In genomic region chr13:109135018-109135417, GRCh38 we compare ENCODE assay signal across 23 cellular contexts.
DNase-seq lines count a peak whose midpoint lies in the region; ATAC-seq, FAIRE-seq and TF ChIP-seq lines count a peak whose summit lies in the region.
"Had no signal": no experiment of that assay in that cellular context is flagged by ENCODE, and none has a peak within 500 bp of the region (broad histone marks: within the 10 kb centered on the region; RNA-seq: fewer than 3 reads in every experiment).

No MANE protein-coding gene starts in this region.

- peak overlapping the region; percentile 9 for H3K27ac Mint-ChIP-seq in dendritic cell treated with granulocyte-macrophage colony-stimulating factor and Interleukin-4, amounts not matched to agents 40 ng/mL and 50 ng/mL, for 4 days
- no peak overlapping the region for H3K27ac Mint-ChIP-seq in progenitor cell of endocrine pancreas
- H3K27ac Mint-ChIP-seq: activated naive CD8-positive, alpha-beta T cell treated with anti-CD3 and anti-CD28 coated beads, Interleukin-2, amount 10 ng/mL, durations not matched to agents 7 days and 5 days; effector memory CD8-positive, alpha-beta T cell had no signal

- no peaks in the 10 kb centered on the region for H3K36me3 Mint-ChIP-seq in dendritic cell treated with granulocyte-macrophage colony-stimulating factor and Interleukin-4, amounts not matched to agents 40 ng/mL and 50 ng/mL, for 4 days (ENCODE audit: low read depth)
- H3K36me3 Mint-ChIP-seq in progenitor cell of endocrine pancreas (ENCODE audit: insufficient read depth), result peaks cover 4% of the 10 kb centered on the region
- H3K36me3 Mint-ChIP-seq: activated naive CD8-positive, alpha-beta T cell treated with anti-CD3 and anti-CD28 coated beads, Interleukin-2, amount 10 ng/mL, durations not matched to agents 7 days and 5 days had no signal

- peaks cover 19% of the 10 kb centered on the region for H3K4me1 Mint-ChIP-seq in dendritic cell treated with granulocyte-macrophage colony-stimulating factor and Interleukin-4, amounts not matched to agents 40 ng/mL and 50 ng/mL, for 4 days (ENCODE audit: low read depth)
- H3K4me1 Mint-ChIP-seq in progenitor cell of endocrine pancreas (ENCODE audit: low read depth), result no peaks in the 10 kb centered on the region
- H3K4me1 Mint-ChIP-seq: activated naive CD8-positive, alpha-beta T cell treated with anti-CD3 and anti-CD28 coated beads, Interleukin-2, amount 10 ng/mL, durations not matched to agents 7 days and 5 days had no signal

- TF ChIP-seq RAD21 in HepG2 (CRISPR knock-in tag; IDR thresholded peaks at IDR 0.05), result no peak

- 2% methylated on average over 4 of the region's 6 CpGs for WGBS in HepG2 (ENCODE audit: low lambda C conversion rate)
- WGBS in right lobe of liver (ENCODE audit: insufficient coverage, low coverage, low lambda C conversion rate, missing lambda C conversion rate), result 78% methylated on average over 4 of the region's 6 CpGs
- WGBS in stomach, 5 donors, result 83 to 95% (median 92%) methylated on average over 6 of the region's 6 CpGs

- H3K9ac ChIP-seq in HepG2 (ENCODE audit: insufficient read depth, low read depth, low read length), result no peak overlapping the region
- H3K9ac ChIP-seq: KMS-11 had no signal

- H3K79me2 ChIP-seq in HepG2 (ENCODE audit: insufficient read depth, low read length), result no peaks in the 10 kb centered on the region

- TF ChIP-seq POLR2A in HepG2 (IDR thresholded peaks at IDR 0.05; ENCODE audit: insufficient read depth in 1 of 2, low read depth in 2 of 2, low read length in 2 of 2), result no peak
- no peak for TF ChIP-seq POLR2A in right lobe of liver (IDR thresholded peaks at IDR 0.05)
- no peak for TF ChIP-seq POLR2A in stomach (IDR thresholded peaks at IDR 0.05)

- H4K20me1 ChIP-seq in HepG2 (ENCODE audit: insufficient read depth, low read length), result no peaks in the 10 kb centered on the region

- H3K27ac ChIP-seq in HepG2 (ENCODE audit: extremely low read length, insufficient read depth, low read length) (no peak overlapping the region), right lobe of liver (no peak overlapping the region), stomach (no peak overlapping the region)
- H3K27ac ChIP-seq: HL-60, KMS-11, prostate gland had no signal

- H3K27me3 ChIP-seq in HepG2 (ENCODE audit: control insufficient read depth in 1 of 2, insufficient read depth in 2 of 2, low read length in 2 of 2) (no peaks in the 10 kb centered on the region), right lobe of liver (no peaks in the 10 kb centered on the region), stomach (peaks cover 0 to 8% (median 4%) of the 10 kb centered on the region in 3 donors)

- BruUV-seq in HepG2 (replicated peaks; lab: Mats Ljungman, UMichigan), result no TSS peak

- H3K4me3 Mint-ChIP-seq in dendritic cell treated with granulocyte-macrophage colony-stimulating factor and Interleukin-4, amounts not matched to agents 40 ng/mL and 50 ng/mL, for 4 days, result no peak overlapping the region
- H3K4me3 Mint-ChIP-seq in progenitor cell of endocrine pancreas (ENCODE audit: low read depth), result no peak overlapping the region
- H3K4me3 Mint-ChIP-seq: activated naive CD8-positive, alpha-beta T cell treated with anti-CD3 and anti-CD28 coated beads, Interleukin-2, amount 10 ng/mL, durations not matched to agents 7 days and 5 days; effector memory CD8-positive, alpha-beta T cell had no signal

- FAIRE-seq in HepG2 (lab: Jason Lieb, UNC), result no peak

- POLR2A ChIA-PET in HepG2 (lab: Yijun Ruan, JAX), result no interaction called here

- H3K4me2 ChIP-seq in HepG2 (ENCODE audit: low read depth, low read length), result no peak overlapping the region
- H3K4me2 ChIP-seq: KMS-11 had no signal

- H3K4me1 ChIP-seq in HepG2 (ENCODE audit: insufficient read depth, low read length), result no peaks in the 10 kb centered on the region
- H3K4me1 ChIP-seq in right lobe of liver, result no peaks in the 10 kb centered on the region
- no peaks in the 10 kb centered on the region for H3K4me1 ChIP-seq in stomach
- H3K4me1 ChIP-seq: prostate gland had no signal

- H3K9me3 Mint-ChIP-seq in dendritic cell treated with granulocyte-macrophage colony-stimulating factor and Interleukin-4, amounts not matched to agents 40 ng/mL and 50 ng/mL, for 4 days, result peaks cover 11% of the 10 kb centered on the region
- peaks cover 8% of the 10 kb centered on the region for H3K9me3 Mint-ChIP-seq in progenitor cell of endocrine pancreas (ENCODE audit: low read depth)
- H3K9me3 Mint-ChIP-seq: activated naive CD8-positive, alpha-beta T cell treated with anti-CD3 and anti-CD28 coated beads, Interleukin-2, amount 10 ng/mL, durations not matched to agents 7 days and 5 days had no signal

- H2AFZ ChIP-seq in HepG2 (ENCODE audit: low read length), result no peak overlapping the region

- TF ChIP-seq CTCF in HepG2 (CRISPR knock-in tag; IDR thresholded peaks at IDR 0.05), result 0 out of 2 replicates have a peak, but pooled peaks have one; percentile 23
- no peak for TF ChIP-seq CTCF in right lobe of liver (IDR thresholded peaks at IDR 0.05)
- TF ChIP-seq CTCF in LNCaP clone FGC (IDR thresholded peaks at IDR 0.05; ENCODE audit: control insufficient read depth, extremely low read depth, insufficient read depth), result peak; percentile 54
- TF ChIP-seq CTCF in progenitor cell of endocrine pancreas (IDR thresholded peaks at IDR 0.05; ENCODE audit: unreplicated experiment), result peak; percentile 27
- TF ChIP-seq CTCF in stomach (IDR thresholded peaks at IDR 0.05), result no peak

- H3K36me3 ChIP-seq in HepG2 (replicated peaks in 1 of 2; ENCODE audit: control insufficient read depth in 1 of 2, insufficient read depth in 2 of 2, low read length in 2 of 2), result no peaks in the 10 kb centered on the region
- no peaks in the 10 kb centered on the region for H3K36me3 ChIP-seq in right lobe of liver
- no peaks in the 10 kb centered on the region for H3K36me3 ChIP-seq in stomach
- H3K36me3 ChIP-seq: prostate gland had no signal

- H3K4me3 ChIP-seq in HepG2 (replicated peaks in 1 of 3; ENCODE audit: insufficient read depth in 1 of 3, low read depth in 2 of 3, low read length in 3 of 3), result no peak overlapping the region
- H3K4me3 ChIP-seq in right lobe of liver, result no peak overlapping the region
- H3K4me3 ChIP-seq in LNCaP clone FGC (ENCODE audit: low read depth, low read length), result no peak overlapping the region
- H3K4me3 ChIP-seq in stomach, result no peak overlapping the region
- H3K4me3 ChIP-seq: prostate gland had no signal

- CTCF ChIA-PET in HepG2 (lab: Yijun Ruan, JAX; ENCODE audit: low intra/inter-chr PET ratio, low total read pairs), result no interaction called here

- DNase-seq in HepG2 (ENCODE audit: low spot score) (no peak), right lobe of liver (no peak), LNCaP clone FGC (ENCODE audit: low read depth) (no peak), progenitor cell of endocrine pancreas (ENCODE audit: low spot score, unreplicated experiment) (no peak), NCI-H345 (lab: John Stamatoyannopoulos, UW) (no peak), MV-4-11 (lab: John Stamatoyannopoulos, UW) (no peak), stomach (no peak)
- DNase-seq: activated CD4-positive, alpha-beta T cell treated with anti-CD3 and anti-CD28 coated beads, Interleukin-2, amount 50 U/mL, for 48 hours; activated naive CD8-positive, alpha-beta T cell treated with anti-CD3 and anti-CD28 coated beads, Interleukin-2, amount 10 ng/mL, durations not matched to agents 7 days and 5 days; activated T-cell treated with anti-CD3 and anti-CD28 coated beads, Interleukin-2, amount 50 U/mL, for 48 hours; COR-L47; effector memory CD8-positive, alpha-beta T cell; foreskin melanocyte; GF-D8; left ventricle myocardium superior; NCI-H1930; NCI-H526 treated with DMSO at 0.1 percent for 48 hours; stimulated activated CD4-positive, alpha-beta T cell treated with anti-CD3 and anti-CD28 coated beads, Interleukin-12 subunit alpha, Interleukin-12 subunit beta, amount 100 ng/mL, for 4 hours had no signal

- peaks cover 15% of the 10 kb centered on the region for H3K9me3 ChIP-seq in HepG2 (ENCODE audit: low read length)
- no peaks in the 10 kb centered on the region for H3K9me3 ChIP-seq in right lobe of liver
- H3K9me3 ChIP-seq in stomach, result peaks cover 0 to 2% (median 0%) of the 10 kb centered on the region in 4 donors
- H3K9me3 ChIP-seq: prostate gland had no signal

- in situ Hi-C loops in HepG2 (cut with HindIII; ENCODE audit: extremely low pct_ligation_motif_present, low pct_unique_long_range_greater_than_20kb), result no loop called here

- H3K27me3 Mint-ChIP-seq in dendritic cell treated with granulocyte-macrophage colony-stimulating factor and Interleukin-4, amounts not matched to agents 40 ng/mL and 50 ng/mL, for 4 days, result peaks cover 10% of the 10 kb centered on the region
- H3K27me3 Mint-ChIP-seq in progenitor cell of endocrine pancreas, result peaks cover 11% of the 10 kb centered on the region

- peak; percentile 64; the same call in 2 of the 3 replicates for ATAC-seq in HepG2
- ATAC-seq in right lobe of liver, result no peak
- ATAC-seq: effector memory CD8-positive, alpha-beta T cell; left ventricle myocardium superior; Right ventricle myocardium inferior had no signal

- intact Hi-C loops in HepG2 (cut with micrococcal nuclease; ENCODE audit: unreplicated experiment), result no loop called here
- intact Hi-C loops in right lobe of liver (cut with DNase I), result no loop called here
- intact Hi-C loops in dendritic cell treated with granulocyte-macrophage colony-stimulating factor and Interleukin-4, amounts not matched to agents 40 ng/mL and 50 ng/mL, for 4 days (cut with micrococcal nuclease), result no loop called here
- intact Hi-C loops in stomach (cut with DNase I; ENCODE audit: low total_unique reads), result no loop called here

- no peak for TF ChIP-seq EP300 in HepG2 (IDR thresholded peaks at IDR 0.05; ENCODE audit: low read depth in 2 of 2, low read length in 2 of 2)
- TF ChIP-seq EP300 in HepG2 (CRISPR knock-in tag; IDR thresholded peaks at IDR 0.05; ENCODE audit: borderline replicate concordance), result no peak
- no peak for TF ChIP-seq EP300 in stomach (IDR thresholded peaks at IDR 0.05)

TF ChIP-seq in HepG2, 621 proteins besides CTCF, POLR2A, EP300 and RAD21 (continues in another document):
- TF ChIP-seq ZNF567 (CRISPR knock-in tag; IDR thresholded peaks at IDR 0.05; ENCODE audit: borderline replicate concordance) (no peak), SALL2 (CRISPR knock-in tag; IDR thresholded peaks at IDR 0.05) (no peak), ZNF317 (CRISPR knock-in tag; IDR thresholded peaks at IDR 0.05) (no peak), ZNF20 (CRISPR knock-in tag; IDR thresholded peaks at IDR 0.05) (no peak)

Comparison
In these comparisons a context has a peak if more than half of its experiments do, and no peak if none do; other contexts are left out.
1. CTCF ChIP-seq: peak in HepG2 (single experiment), LNCaP clone FGC (single experiment) and progenitor cell of endocrine pancreas (single experiment); none in right lobe of liver (0 of 4) and stomach (0 of 7).